In the genomic region with DNA sequence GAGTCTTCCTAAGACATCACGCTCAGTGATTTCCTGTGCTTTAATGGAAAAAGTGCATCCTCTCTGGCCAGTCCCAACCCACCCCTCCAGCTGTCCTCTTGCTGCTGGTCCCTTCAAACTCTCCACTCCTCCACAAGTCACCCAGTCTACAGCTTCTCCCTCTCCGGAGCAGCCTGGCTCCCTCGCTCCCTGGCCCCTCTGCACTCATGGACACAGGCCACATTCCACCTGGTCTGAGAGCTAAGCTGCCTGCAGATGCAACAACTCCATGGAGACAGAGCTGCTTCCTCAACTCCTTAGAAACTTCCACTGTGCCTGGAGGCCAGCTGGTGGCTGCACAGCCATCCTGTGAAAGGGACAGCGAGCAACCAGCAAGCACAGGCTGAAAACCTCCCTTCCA, we compare ENCODE assay signal across 29 cellular contexts.
"Had no signal": no experiment of that assay in that cellular context is flagged by ENCODE, and none has a peak within 500 bp of the region (broad histone marks: within the 10 kb centered on the region; RNA-seq: fewer than 3 reads in every experiment).

No MANE protein-coding gene starts in this region.

- H3K9me3 ChIP-seq: esophagus squamous epithelium, gastrocnemius medialis, lower lobe of right lung, mucosa of descending colon had no signal

- H3K36me3 Mint-ChIP-seq: mesothelial cell of epicardium; naive B cell; naive thymus-derived CD8-positive, alpha-beta T cell had no signal

- H3K36me3 ChIP-seq: gastrocnemius medialis, heart right ventricle, left lung, lower lobe of right lung had no signal

- DNase-seq: dermis blood vessel endothelial cell; dorsolateral prefrontal cortex; effector CD8-positive, alpha-beta T cell; effector memory CD8-positive, alpha-beta T cell; endodermal cell; erythroblast; esophagus squamous epithelium; foreskin fibroblast; foreskin melanocyte; gastrocnemius medialis; glutamatergic neuron; head of caudate nucleus; heart right ventricle; hippocampal formation; left cardiac atrium; left lung; left ventricle myocardium superior; lower lobe of right lung; mesenchymal stem cell; mucosa of descending colon; naive B cell; naive thymus-derived CD8-positive, alpha-beta T cell had no signal

- H3K27me3 ChIP-seq: gastrocnemius medialis had no signal

- H3K4me1 Mint-ChIP-seq: naive B cell had no signal

- H3K4me1 ChIP-seq: esophagus squamous epithelium, gastrocnemius medialis, heart right ventricle, left lung, lower lobe of right lung had no signal

- H3K27ac Mint-ChIP-seq: effector memory CD8-positive, alpha-beta T cell; endodermal cell; mesothelial cell of epicardium; naive B cell; naive thymus-derived CD8-positive, alpha-beta T cell had no signal

- FAIRE-seq: endometrium, islet of Langerhans, keratinocyte had no signal

- H3K27ac ChIP-seq: coronary artery, dorsolateral prefrontal cortex, epithelial cell of prostate, esophagus squamous epithelium, gastrocnemius medialis, heart right ventricle, left lung, lower lobe of right lung had no signal

- H3K9me3 Mint-ChIP-seq: effector memory CD8-positive, alpha-beta T cell had no signal

- ATAC-seq: effector memory CD8-positive, alpha-beta T cell; esophagus mucosa; gastrocnemius medialis; heart right ventricle; left cardiac atrium; left lung; left ventricle myocardium superior; lower lobe of right lung; mucosa of descending colon; naive thymus-derived CD8-positive, alpha-beta T cell had no signal

- H3K4me3 Mint-ChIP-seq: effector memory CD8-positive, alpha-beta T cell; endodermal cell; mesothelial cell of epicardium; naive B cell; naive thymus-derived CD8-positive, alpha-beta T cell had no signal

- H3K4me3 ChIP-seq: coronary artery, dorsolateral prefrontal cortex, esophagus squamous epithelium, gastrocnemius medialis, heart right ventricle, left lung, lower lobe of right lung, mucosa of descending colon had no signal
